ENCODE assay signal across 28 cellular contexts in the genomic region with DNA sequence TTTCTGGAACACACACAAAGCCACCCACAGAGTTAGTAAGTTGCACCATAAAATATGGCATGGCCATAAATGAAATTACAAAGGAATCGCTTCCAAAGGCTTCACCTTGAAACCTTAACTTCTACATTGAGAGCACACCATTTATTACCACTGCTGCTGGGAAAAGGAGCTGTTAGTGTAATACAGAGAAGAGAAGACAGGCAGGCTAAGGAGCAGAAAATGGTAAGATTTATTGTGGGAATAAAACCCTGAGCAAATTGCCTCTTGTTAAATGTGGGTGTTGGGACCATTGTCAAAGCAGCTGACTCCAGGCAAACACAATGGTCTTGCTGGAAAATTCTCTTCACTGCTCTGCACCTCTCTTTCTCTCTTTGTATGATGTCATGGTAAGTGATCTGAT.
DNase-seq lines count a peak whose midpoint lies in the region; ATAC-seq, FAIRE-seq and TF ChIP-seq lines count a peak whose summit lies in the region.
"Had no signal": no experiment of that assay in that cellular context is flagged by ENCODE, and none has a peak within 500 bp of the region (broad histone marks: within the 10 kb centered on the region; RNA-seq: fewer than 3 reads in every experiment).

No MANE protein-coding gene starts in this region.

- peak; percentile 90 for ATAC-seq in left colon
- peak; percentile 76 for ATAC-seq in mucosa of descending colon
- no peak for ATAC-seq in HG02981 (IDR thresholded peaks at IDR 0.05; ENCODE audit: unreplicated experiment)
- ATAC-seq in HG03520 (IDR thresholded peaks at IDR 0.05; ENCODE audit: unreplicated experiment): no peak
- ATAC-seq: GM12878 had no signal

- H3K4me3 ChIP-seq in bronchial epithelial cell (ENCODE audit: low read depth, low read length) (no peak overlapping the region), mucosa of descending colon (no peak overlapping the region)
- H3K4me3 ChIP-seq: BLaER1, GM12878 had no signal

- TF ChIP-seq CTCF in bronchial epithelial cell (IDR thresholded peaks at IDR 0.05; ENCODE audit: insufficient read depth, low read length, severe bottlenecking) (no peak), mucosa of descending colon (IDR thresholded peaks at IDR 0.05) (no peak)

- intact Hi-C loops in left colon (cut with DNase I, micrococcal nuclease) (no loop called here), mucosa of descending colon (cut with DNase I, micrococcal nuclease) (no loop called here)

- H3K27me3 ChIP-seq in bronchial epithelial cell (ENCODE audit: control insufficient read depth, insufficient read depth, low read length): no peaks in the 10 kb centered on the region
- H3K27me3 ChIP-seq: BE2C had no signal

- no peaks in the 10 kb centered on the region for H3K9me3 ChIP-seq in mucosa of descending colon
- H3K9me3 ChIP-seq: BE2C, BLaER1 had no signal

- peak; percentile 28 for FAIRE-seq in bronchial epithelial cell (lab: Jason Lieb, UNC)
- peak; percentile 10 for FAIRE-seq in colon (lab: Jason Lieb, UNC)
- FAIRE-seq: A204.1, GM12878, GM12892, GM19239 had no signal

- no peaks in the 10 kb centered on the region for H3K36me3 ChIP-seq in bronchial epithelial cell (ENCODE audit: control insufficient read depth, insufficient read depth, low read length)
- no peaks in the 10 kb centered on the region for H3K36me3 ChIP-seq in mucosa of descending colon (ENCODE audit: low read depth)
- H3K36me3 ChIP-seq: BE2C, BLaER1 had no signal

- H3K4me1 ChIP-seq in mucosa of descending colon (ENCODE audit: low read depth): no peaks in the 10 kb centered on the region
- H3K4me1 ChIP-seq: BE2C, BLaER1 had no signal

- DNase-seq in bronchial epithelial cell (ENCODE audit: low read depth) (no peak), left colon (no peak), mucosa of descending colon (peak in 1 of 3 donors; percentile 12), SK-N-DZ (ENCODE audit: low spot score) (no peak)
- no peak for DNase-seq in stimulated activated CD8-positive, alpha-beta memory T cell treated with anti-CD3 and anti-CD28 coated beads, Interleukin-4, amount 100 ng/mL, for 48 hours
- DNase-seq: 8988T; ACHN; BE2C; C1 segment of cervical spinal cord; CD4-positive, alpha-beta memory T cell; CD4-positive, CD25-positive, alpha-beta regulatory T cell; CD8-positive, alpha-beta memory T cell; COR-L47; DMS 273 treated with DMSO at 0.1 percent for 48 hours; DMS153; DMS53; DMS79; DND-41; EL; GDM1 had no signal

Comparison
In these comparisons a context has a peak if more than half of its experiments do, and no peak if none do; other contexts are left out.
1. ATAC-seq: peak in left colon (single experiment) and mucosa of descending colon (single experiment); none in HG02981 (single experiment) and HG03520 (single experiment).